ENCODE assay signal across 12 cellular contexts in the genomic region with DNA sequence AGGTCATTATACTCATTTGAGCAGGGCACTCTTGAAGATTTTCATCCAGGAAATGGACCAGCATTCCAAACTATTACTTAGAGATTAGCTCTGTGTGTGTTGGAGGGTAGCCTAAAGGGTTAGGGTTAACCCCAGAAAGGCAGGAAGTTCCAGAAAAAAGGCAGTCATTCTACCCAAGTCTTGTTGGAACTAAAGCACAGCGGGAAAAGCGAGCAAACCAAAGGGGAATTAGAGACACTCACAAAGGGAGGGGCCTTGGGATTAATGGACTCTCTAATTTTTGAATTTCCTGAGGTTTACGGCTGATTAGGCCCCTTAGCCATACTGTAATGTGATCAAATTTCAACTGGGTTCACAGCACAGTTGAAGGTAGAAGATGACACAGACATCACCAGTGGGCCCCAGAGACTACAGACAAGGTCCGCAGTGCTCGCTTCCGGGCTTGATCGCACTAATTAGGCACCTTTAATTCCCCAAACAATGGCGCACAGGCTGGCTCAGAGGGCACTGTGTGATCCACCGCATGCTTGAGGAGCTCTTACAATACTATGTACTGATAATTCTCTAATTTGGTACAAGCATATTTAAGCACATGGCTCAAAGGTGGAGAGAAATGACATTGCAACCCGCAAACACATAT. TPM values are rescaled to one million over a fixed set of nuclear protein-coding genes. Genes with fewer than 3 reads are reported as not detected.
A peak's percentile ranks its signal among the peaks of the same experiment; 100 is the strongest.
DNase-seq lines count a peak whose midpoint lies in the region; FAIRE-seq and TF ChIP-seq lines count a peak whose summit lies in the region.
"Had no signal": no experiment of that assay in that cellular context is flagged by ENCODE, and none has a peak within 500 bp of the region (broad histone marks: within the 10 kb centered on the region; RNA-seq: fewer than 3 reads in every experiment).

No MANE protein-coding gene starts in this region.

- H3K79me2 ChIP-seq in hepatocyte: peaks cover 100% of the 10 kb centered on the region

- peaks cover 1% of the 10 kb centered on the region for H3K27me3 Mint-ChIP-seq in HFFc6 (ENCODE audit: insufficient read depth)

- H3K4me1 ChIP-seq in ectodermal cell (ENCODE audit: control insufficient read depth, insufficient read depth, low read length) (peaks cover 43% of the 10 kb centered on the region), neutrophil (ENCODE audit: control insufficient read depth in 1 of 2, insufficient read depth in 1 of 2, low read depth in 1 of 2, low read length in 1 of 2) (peaks cover 61 to 80% of the 10 kb centered on the region in 2 experiments), hepatocyte (ENCODE audit: insufficient read depth) (peaks cover 13% of the 10 kb centered on the region), kidney (ENCODE audit: control insufficient read depth in 1 of 2, insufficient read depth in 1 of 2, low read depth in 1 of 2, low read length in 2 of 2) (peaks cover 24 to 42% of the 10 kb centered on the region in 2 donors), BE2C (peaks cover 7% of the 10 kb centered on the region)

- 18 to 29% methylated on average over 9 to 10 of the region's 10 CpGs for WGBS in ectodermal cell, 2 experiments
- WGBS in hepatocyte (ENCODE audit: low lambda C conversion rate, missing lambda C conversion rate): 57% methylated on average over 10 of the region's 10 CpGs

- H3K4me1 Mint-ChIP-seq in HFFc6 (ENCODE audit: low read depth): peaks cover 82% of the 10 kb centered on the region

- H3K27ac ChIP-seq in C4-2B: peak overlapping the region; percentile 28; the same call in 1 of the 2 replicates
- H3K27ac ChIP-seq in ectodermal cell (ENCODE audit: insufficient read depth, low read depth, low read length, poor library complexity, severe bottlenecking): peak overlapping the region; percentile 69
- peak overlapping the region; percentile 79 for H3K27ac ChIP-seq in neutrophil
- no peak overlapping the region for H3K27ac ChIP-seq in hepatocyte
- H3K27ac ChIP-seq in kidney (ENCODE audit: low read depth in 2 of 2, low read length in 2 of 2): no peak overlapping the region

- 0 out of 2 replicates have a peak overlapping the region, but pooled peaks have one; percentile 12 for H3K4me3 Mint-ChIP-seq in HFFc6

- H3K4me2 ChIP-seq in hepatocyte: no peak overlapping the region

- no peak for FAIRE-seq in kidney (lab: Jason Lieb, UNC)

- peaks cover 4% of the 10 kb centered on the region; the same call in 1 of the 2 replicates for H3K36me3 Mint-ChIP-seq in HFFc6 (ENCODE audit: low read depth)

- H3K9me3 Mint-ChIP-seq in HFFc6: no peaks in the 10 kb centered on the region

- DNase-seq in HFFc6 (no peak), hepatocyte (ENCODE audit: low spot score) (no peak), kidney (no peak), BE2C (no peak)
- no peak for DNase-seq in stimulated activated CD4-positive, alpha-beta T cell treated with anti-CD3 and anti-CD28 coated beads, Interleukin-15, amount 100 ng/mL, for 24 hours
- DNase-seq: cortex of kidney; NCI-H1417 treated with DMSO at 0.1 percent for 48 hours; SIG-M5; stimulated activated CD8-positive, alpha-beta memory T cell treated with anti-CD3 and anti-CD28 coated beads, Interleukin-4, amount 100 ng/mL, for 48 hours had no signal

- H3K4me3 ChIP-seq in ectodermal cell (ENCODE audit: insufficient read depth, low read depth, low read length) (no peak overlapping the region), neutrophil (ENCODE audit: low read depth in 1 of 2, low read length in 1 of 2) (no peak overlapping the region), hepatocyte (no peak overlapping the region), kidney (ENCODE audit: low read length in 2 of 2) (no peak overlapping the region), BE2C (ENCODE audit: low read depth, low read length) (no peak overlapping the region)

- intact Hi-C loops in kidney (cut with DNase I): no loop called here

- H3K27ac Mint-ChIP-seq in HFFc6: peak overlapping the region; percentile 96

- TF ChIP-seq CTCF in C4-2B (conservative IDR thresholded peaks at IDR 0.05) (no peak), HFFc6 (IDR thresholded peaks at IDR 0.05) (no peak), neutrophil (IDR thresholded peaks at IDR 0.05) (no peak), hepatocyte (IDR thresholded peaks at IDR 0.05; ENCODE audit: poor library complexity) (no peak), kidney (IDR thresholded peaks at IDR 0.05; ENCODE audit: borderline replicate concordance, extremely low read depth, insufficient read depth) (no peak), BE2C (IDR thresholded peaks at IDR 0.05; ENCODE audit: low read depth, low read length) (no peak)

- no peaks in the 10 kb centered on the region for H3K36me3 ChIP-seq in ectodermal cell (ENCODE audit: control insufficient read depth, insufficient read depth, low read length)
- peaks cover 12% of the 10 kb centered on the region for H3K36me3 ChIP-seq in neutrophil
- no peaks in the 10 kb centered on the region for H3K36me3 ChIP-seq in hepatocyte (replicated peaks; ENCODE audit: insufficient read depth, low read depth)
- H3K36me3 ChIP-seq in kidney (ENCODE audit: control insufficient read depth in 1 of 2, insufficient read depth in 2 of 2, low read length in 2 of 2): no peaks in the 10 kb centered on the region
- H3K36me3 ChIP-seq in BE2C: no peaks in the 10 kb centered on the region

- H2AFZ ChIP-seq in hepatocyte: no peak overlapping the region

- H3K9me3 ChIP-seq in ectodermal cell (ENCODE audit: control insufficient read depth, low read length): no peaks in the 10 kb centered on the region
- H3K9me3 ChIP-seq in neutrophil: no peaks in the 10 kb centered on the region
- no peaks in the 10 kb centered on the region for H3K9me3 ChIP-seq in hepatocyte (ENCODE audit: low read depth)
- no peaks in the 10 kb centered on the region for H3K9me3 ChIP-seq in kidney (ENCODE audit: control insufficient read depth in 1 of 2, low read length in 2 of 2)
- H3K9me3 ChIP-seq in BE2C: no peaks in the 10 kb centered on the region

- H4K20me1 ChIP-seq in hepatocyte (ENCODE audit: insufficient read depth, poor library complexity, severe bottlenecking): peaks cover 85% of the 10 kb centered on the region

- no peak overlapping the region for H3K9ac ChIP-seq in kidney (ENCODE audit: low read length in 2 of 2)

- H3K27me3 ChIP-seq in ectodermal cell (ENCODE audit: control insufficient read depth, insufficient read depth, low read length, poor library complexity, severe bottlenecking) (no peaks in the 10 kb centered on the region), neutrophil (no peaks in the 10 kb centered on the region), hepatocyte (no peaks in the 10 kb centered on the region), BE2C (no peaks in the 10 kb centered on the region)

- no peaks in the 10 kb centered on the region for H3K9me2 ChIP-seq in hepatocyte (replicated peaks; ENCODE audit: insufficient read depth)

RNA-seq across cellular contexts. Expression of a gene that starts 28.3 kb away (rescaled TPM):
- 100 to 1,000 TPM; 565 to 646 (median 603) TPM for total RNA-seq in HFFc6 (2021; fragmentation: NEBNext Ultra II Directional; extraction: Animal tissue kit (Norgen Biotek cat#: 25700))
- 301 TPM for polyA plus RNA-seq in ectodermal cell (2013, experiment 1 of 4)
- 288 TPM for polyA plus RNA-seq in ectodermal cell (2013, experiment 2 of 4)
- polyA plus RNA-seq in ectodermal cell (2013, experiment 3 of 4): 201 TPM
- 217 TPM for polyA plus RNA-seq in ectodermal cell (2013, experiment 4 of 4)
- 139 and 165 TPM in 2 replicates for total RNA-seq in hepatocyte
- polyA plus RNA-seq in hepatocyte: 260 and 261 TPM in 2 replicates
- total RNA-seq in kidney: 265 TPM
- 253 TPM for polyA plus RNA-seq in kidney (ENCODE audit: insufficient read depth, low read depth, low replicate concordance)
- polyA plus RNA-seq in BE2C (2012; ENCODE audit: insufficient read depth, insufficient read length, low read depth): 161 TPM

Comparison
In these comparisons a context has a peak if more than half of its experiments do, and no peak if none do; other contexts are left out.
1. H3K27ac ChIP-seq: peak in C4-2B (single experiment), ectodermal cell (single experiment) and neutrophil (single experiment); none in hepatocyte (single experiment) and kidney (0 of 2).